ENCODE assay signal across 1 cellular context in genomic region chr4:52883707-52884669, GRCh38.
TF ChIP-seq lines count a peak whose summit lies in the region.

No MANE protein-coding gene starts in this region.

TF ChIP-seq in IMR-90, 13 proteins besides CTCF, POLR2A, EP300 and RAD21 (continued from another document):
- no peak for TF ChIP-seq NFE2L2 (IDR thresholded peaks at IDR 0.05; ENCODE audit: low read depth, low read length)
- TF ChIP-seq ELK1 (IDR thresholded peaks at IDR 0.05; ENCODE audit: borderline replicate concordance, low read depth, low read length) = no peak
- no peak for TF ChIP-seq CEBPB (IDR thresholded peaks at IDR 0.05; ENCODE audit: low read depth, low read length)
- TF ChIP-seq RCOR1 (IDR thresholded peaks at IDR 0.05; ENCODE audit: insufficient replicate concordance, low read length) = no peak
- no peak for TF ChIP-seq MAFK (IDR thresholded peaks at IDR 0.05; ENCODE audit: low read depth, low read length)
